Comparison of ENCODE assay signal across 25 cellular contexts in genomic region chr9:104850771-104851170, GRCh38.
DNase-seq lines count a peak whose midpoint lies in the region; ATAC-seq and TF ChIP-seq lines count a peak whose summit lies in the region.
"Had no signal": no experiment of that assay in that cellular context is flagged by ENCODE, and none has a peak within 500 bp of the region (broad histone marks: within the 10 kb centered on the region; RNA-seq: fewer than 3 reads in every experiment).

No MANE protein-coding gene starts in this region.

- no peak overlapping the region for H4K91ac ChIP-seq in IMR-90 (ENCODE audit: insufficient read depth, low read depth, low read length)

- no TSS peak for BruUV-seq in IMR-90 (replicated peaks; lab: Mats Ljungman, UMichigan)

- no peak overlapping the region for H2AK9ac ChIP-seq in IMR-90 (replicated peaks; ENCODE audit: low read depth, low read length, poor library complexity)

- H3K79me1 ChIP-seq in IMR-90 (ENCODE audit: low read depth in 1 of 2, low read length in 2 of 2), result peaks cover 17 to 41% of the 10 kb centered on the region in 2 experiments

- TF ChIP-seq EP300 in gastroesophageal sphincter (IDR thresholded peaks at IDR 0.05), result no peak

- no peaks in the 10 kb centered on the region for H3K9me3 ChIP-seq in IMR-90 (ENCODE audit: control insufficient read depth, insufficient read depth, low read length)
- H3K9me3 ChIP-seq in gastroesophageal sphincter, result no peaks in the 10 kb centered on the region
- no peaks in the 10 kb centered on the region for H3K9me3 ChIP-seq in thoracic aorta
- no peaks in the 10 kb centered on the region for H3K9me3 ChIP-seq in colonic mucosa
- H3K9me3 ChIP-seq: Caco-2, esophagus squamous epithelium, mucosa of descending colon, spleen had no signal

- H3K18ac ChIP-seq in IMR-90 (ENCODE audit: low read depth, low read length), result no peak overlapping the region

- no peak overlapping the region for H2AFZ ChIP-seq in IMR-90 (replicated peaks; ENCODE audit: low read length, poor library complexity)
- H2AFZ ChIP-seq: neural progenitor cell had no signal

- no peak overlapping the region for H2BK5ac ChIP-seq in IMR-90 (ENCODE audit: low read depth, low read length, poor library complexity, severe bottlenecking)

- H4K5ac ChIP-seq in IMR-90 (ENCODE audit: low read depth, low read length), result no peak overlapping the region

- H4K8ac ChIP-seq in IMR-90 (ENCODE audit: low read depth in 2 of 2, low read length in 2 of 2), result no peak overlapping the region

- no peak overlapping the region for H3K4me3 ChIP-seq in IMR-90 (ENCODE audit: insufficient read depth, low read depth, low read length)
- H3K4me3 ChIP-seq in brain microvascular endothelial cell (ENCODE audit: low read depth, low read length), result no peak overlapping the region
- H3K4me3 ChIP-seq in gastroesophageal sphincter, result no peak overlapping the region
- no peak overlapping the region for H3K4me3 ChIP-seq in thoracic aorta
- H3K4me3 ChIP-seq in colonic mucosa, result no peak overlapping the region
- H3K4me3 ChIP-seq: cardiac muscle cell, esophagus squamous epithelium, mucosa of descending colon, neural progenitor cell, spleen had no signal

- H2BK15ac ChIP-seq in IMR-90 (ENCODE audit: low read depth, low read length), result no peak overlapping the region

- in situ Hi-C loops in IMR-90 (cut with MboI; ENCODE audit: low sequenced_read_pairs), result no loop called here
- in situ Hi-C loops in brain microvascular endothelial cell (cut with HindIII; ENCODE audit: low pct_ligation_motif_present, low sequenced_read_pairs), result no loop called here

- H2AK5ac ChIP-seq in IMR-90 (ENCODE audit: low read depth, low read length), result no peak overlapping the region

- H3K4me2 ChIP-seq in IMR-90 (ENCODE audit: low read depth, low read length), result no peak overlapping the region
- H3K4me2 ChIP-seq: neural progenitor cell had no signal

- H3K23ac ChIP-seq in IMR-90 (ENCODE audit: low read depth, low read length), result no peak overlapping the region

- H3K4me1 ChIP-seq in IMR-90 (ENCODE audit: control insufficient read depth, insufficient read depth, low read length) (peaks cover 6% of the 10 kb centered on the region), gastroesophageal sphincter (peaks cover 0 to 36% (median 0%) of the 10 kb centered on the region in 3 donors), thoracic aorta (ENCODE audit: control insufficient read depth in 1 of 2, low read depth in 2 of 2) (peaks cover 7% of the 10 kb centered on the region in 2 donors), colonic mucosa (no peaks in the 10 kb centered on the region)

- H3K36me3 ChIP-seq in IMR-90 (ENCODE audit: control insufficient read depth, insufficient read depth, low read length) (peaks cover 31% of the 10 kb centered on the region; the same call in 1 of the 2 replicates), brain microvascular endothelial cell (replicated peaks) (peaks cover 24% of the 10 kb centered on the region), gastroesophageal sphincter (peaks cover 5 to 57% of the 10 kb centered on the region in 2 donors), thoracic aorta (no peaks in the 10 kb centered on the region), colonic mucosa (no peaks in the 10 kb centered on the region)
- H3K36me3 ChIP-seq: neural progenitor cell, WERI-Rb-1 had no signal

- DNase-seq in IMR-90 (peak; percentile 36), brain microvascular endothelial cell (no peak), thoracic aorta (ENCODE audit: low spot score) (no peak), NCI-H187 treated with DMSO at 0.1 percent for 48 hours (lab: John Stamatoyannopoulos, UW) (no peak), colonic mucosa (no peak), OCI-M1 (lab: John Stamatoyannopoulos, UW) (no peak)
- DNase-seq: activated CD4-positive, alpha-beta T cell treated with anti-CD3 and anti-CD28 coated beads, Interleukin-2, amount 50 U/mL, for 1 hour; activated naive CD8-positive, alpha-beta T cell treated with anti-CD3 and anti-CD28 coated beads, Interleukin-2, amount 10 ng/mL, durations not matched to agents 7 days and 5 days; Caco-2; DND-41; esophagus squamous epithelium; H9; head of caudate nucleus; mucosa of descending colon; NCI-H1436 treated with DMSO at 0.1 percent for 48 hours; NCI-H748 treated with DMSO at 0.1 percent for 48 hours; spleen; stimulated activated CD4-positive, alpha-beta T cell treated with anti-CD3 and anti-CD28 coated beads, Interleukin-4, amount 100 ng/mL, for 4 hours; stimulated activated naive CD8-positive, alpha-beta T cell treated with anti-CD3 and anti-CD28 coated beads, Interleukin-15, amount 100 ng/mL, for 72 hours; WERI-Rb-1 had no signal

- no peak overlapping the region for H3K14ac ChIP-seq in IMR-90 (replicated peaks; ENCODE audit: low read depth, low read length)

- H3K56ac ChIP-seq in IMR-90 (ENCODE audit: extremely low read depth, insufficient read depth, low read length), result no peak overlapping the region

- H3K9ac ChIP-seq in IMR-90 (ENCODE audit: low read depth, low read length) (no peak overlapping the region), colonic mucosa (ENCODE audit: low read depth in 2 of 2, low read length in 2 of 2) (no peak overlapping the region)
- H3K9ac ChIP-seq: neural progenitor cell had no signal

- H3K27ac ChIP-seq in IMR-90 (ENCODE audit: insufficient read depth, low read length), result no peak overlapping the region
- H3K27ac ChIP-seq in brain microvascular endothelial cell, result peak overlapping the region; percentile 37
- H3K27ac ChIP-seq in gastroesophageal sphincter, result no peak overlapping the region
- no peak overlapping the region for H3K27ac ChIP-seq in thoracic aorta
- H3K27ac ChIP-seq in colonic mucosa, result no peak overlapping the region
- H3K27ac ChIP-seq: cardiac muscle cell, esophagus squamous epithelium, neural progenitor cell, spleen, WERI-Rb-1 had no signal

- ATAC-seq in IMR-90 (ENCODE audit: low read depth), result peak; percentile 45
- peak; percentile 45 for ATAC-seq in gastroesophageal sphincter
- peak; percentile 50 for ATAC-seq in thoracic aorta (ENCODE audit: insufficient number of reproducible peaks, low FRiP score, low read depth)
- ATAC-seq: activated T-helper 17 cell treated with anti-CD3 and anti-CD28 coated beads, Interleukin-2, amount 50 U/mL, for 72 hours; HepG2; stimulated activated naive CD8-positive, alpha-beta T cell treated with anti-CD3 and anti-CD28 coated beads, Interleukin-15, amount 100 ng/mL, for 72 hours had no signal

- H2BK120ac ChIP-seq in IMR-90 (ENCODE audit: low read depth, low read length), result no peak overlapping the region

- no peak overlapping the region for H2BK20ac ChIP-seq in IMR-90 (ENCODE audit: low read depth, low read length)

- dilution Hi-C loops in IMR-90 (cut with HindIII; ENCODE audit: low sequenced_read_pairs, unreplicated experiment), result no loop called here

- POLR2A ChIA-PET in IMR-90 (lab: Charles Lee; ENCODE audit: unreplicated experiment), result no interaction called here

- intact Hi-C loops in IMR-90 (cut with micrococcal nuclease) (no loop called here), colonic mucosa (cut with DNase I) (no loop called here)

- TF ChIP-seq CTCF in IMR-90 (conservative IDR thresholded peaks at IDR 0.05; ENCODE audit: low read depth, low read length) (no peak), brain microvascular endothelial cell (IDR thresholded peaks at IDR 0.05; ENCODE audit: low read depth, low read length, missing control alignments) (no peak), gastroesophageal sphincter (IDR thresholded peaks at IDR 0.05) (no peak), thoracic aorta (IDR thresholded peaks at IDR 0.05) (no peak), colonic mucosa (IDR thresholded peaks at IDR 0.05) (no peak)

- TF ChIP-seq POLR2A in IMR-90 (IDR thresholded peaks at IDR 0.05; ENCODE audit: low read depth, low read length) (no peak), gastroesophageal sphincter (IDR thresholded peaks at IDR 0.05) (no peak)

- no peak overlapping the region for H3K4ac ChIP-seq in IMR-90 (ENCODE audit: low read depth, low read length)

- peaks cover 23% of the 10 kb centered on the region for H4K20me1 ChIP-seq in IMR-90 (ENCODE audit: insufficient read depth, low read length)

- CTCF ChIA-PET in IMR-90 (lab: Yijun Ruan, JAX), result interaction anchor here (1.2 kb wide), 1 partner anchor 31 kb away, joined by 3 read pairs; no protein-coding TSS in a partner anchor

- peaks cover 14% of the 10 kb centered on the region for H3K9me1 ChIP-seq in IMR-90 (ENCODE audit: insufficient read depth, low read length)

- no CpG with 5 or more reads among the region's 1 CpG for WGBS in IMR-90 (ENCODE audit: extremely low coverage in 2 of 2, insufficient read length in 1 of 2), 2 experiments
- WGBS in gastroesophageal sphincter (ENCODE audit: low coverage in 1 of 2), 2 donors, result 33 to 50% methylated on average over 1 of the region's 1 CpG

- TF ChIP-seq RAD21 in IMR-90 (IDR thresholded peaks at IDR 0.05; ENCODE audit: low read length), result no peak

- H3K27me3 ChIP-seq in IMR-90 (ENCODE audit: control insufficient read depth, insufficient read depth, low read length), result no peaks in the 10 kb centered on the region
- no peaks in the 10 kb centered on the region for H3K27me3 ChIP-seq in brain microvascular endothelial cell (replicated peaks)
- no peaks in the 10 kb centered on the region for H3K27me3 ChIP-seq in gastroesophageal sphincter
- no peaks in the 10 kb centered on the region for H3K27me3 ChIP-seq in thoracic aorta (replicated peaks; ENCODE audit: insufficient read depth)
- H3K27me3 ChIP-seq in colonic mucosa, result no peaks in the 10 kb centered on the region
- H3K27me3 ChIP-seq: cardiac muscle cell, esophagus squamous epithelium, neural progenitor cell, spleen had no signal

TF ChIP-seq in IMR-90, 13 proteins besides CTCF, POLR2A, EP300 and RAD21:
- TF ChIP-seq RFX5 (IDR thresholded peaks at IDR 0.05; ENCODE audit: low read depth, low read length), result no peak
- no peak for TF ChIP-seq MAFK (IDR thresholded peaks at IDR 0.05; ENCODE audit: low read depth, low read length)
- no peak for TF ChIP-seq RCOR1 (IDR thresholded peaks at IDR 0.05; ENCODE audit: insufficient replicate concordance, low read length)
- no peak for TF ChIP-seq SMC3 (IDR thresholded peaks at IDR 0.05; ENCODE audit: low read depth, low read length)
